1 cellular context compared by ENCODE assay signal in genomic region chr1:200738733-200739498, GRCh38.
TF ChIP-seq lines count a peak whose summit lies in the region.

A gene with protein sequence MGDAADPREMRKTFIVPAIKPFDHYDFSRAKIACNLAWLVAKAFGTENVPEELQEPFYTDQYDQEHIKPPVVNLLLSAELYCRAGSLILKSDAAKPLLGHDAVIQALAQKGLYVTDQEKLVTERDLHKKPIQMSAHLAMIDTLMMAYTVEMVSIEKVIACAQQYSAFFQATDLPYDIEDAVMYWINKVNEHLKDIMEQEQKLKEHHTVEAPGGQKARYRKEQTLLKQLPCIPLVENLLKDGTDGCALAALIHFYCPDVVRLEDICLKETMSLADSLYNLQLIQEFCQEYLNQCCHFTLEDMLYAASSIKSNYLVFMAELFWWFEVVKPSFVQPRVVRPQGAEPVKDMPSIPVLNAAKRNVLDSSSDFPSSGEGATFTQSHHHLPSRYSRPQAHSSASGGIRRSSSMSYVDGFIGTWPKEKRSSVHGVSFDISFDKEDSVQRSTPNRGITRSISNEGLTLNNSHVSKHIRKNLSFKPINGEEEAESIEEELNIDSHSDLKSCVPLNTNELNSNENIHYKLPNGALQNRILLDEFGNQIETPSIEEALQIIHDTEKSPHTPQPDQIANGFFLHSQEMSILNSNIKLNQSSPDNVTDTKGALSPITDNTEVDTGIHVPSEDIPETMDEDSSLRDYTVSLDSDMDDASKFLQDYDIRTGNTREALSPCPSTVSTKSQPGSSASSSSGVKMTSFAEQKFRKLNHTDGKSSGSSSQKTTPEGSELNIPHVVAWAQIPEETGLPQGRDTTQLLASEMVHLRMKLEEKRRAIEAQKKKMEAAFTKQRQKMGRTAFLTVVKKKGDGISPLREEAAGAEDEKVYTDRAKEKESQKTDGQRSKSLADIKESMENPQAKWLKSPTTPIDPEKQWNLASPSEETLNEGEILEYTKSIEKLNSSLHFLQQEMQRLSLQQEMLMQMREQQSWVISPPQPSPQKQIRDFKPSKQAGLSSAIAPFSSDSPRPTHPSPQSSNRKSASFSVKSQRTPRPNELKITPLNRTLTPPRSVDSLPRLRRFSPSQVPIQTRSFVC (N-terminal part only) (plus strand): TSS chr1:200738893. CDS start chr1:200739828, 935 bp downstream.

TF ChIP-seq in A549, 52 proteins besides CTCF, POLR2A, EP300 and RAD21 (continued from another document):
- TF ChIP-seq CEBPB (IDR thresholded peaks at IDR 0.05) (no peak), GATA3 (IDR thresholded peaks at IDR 0.05; ENCODE audit: borderline replicate concordance) (peak; percentile 15; the same call in 1 of the 2 replicates), PBX3 (IDR thresholded peaks at IDR 0.05) (0 out of 2 replicates have a peak, but pooled peaks have one; percentile 9)
- TF ChIP-seq, protein P1, sequence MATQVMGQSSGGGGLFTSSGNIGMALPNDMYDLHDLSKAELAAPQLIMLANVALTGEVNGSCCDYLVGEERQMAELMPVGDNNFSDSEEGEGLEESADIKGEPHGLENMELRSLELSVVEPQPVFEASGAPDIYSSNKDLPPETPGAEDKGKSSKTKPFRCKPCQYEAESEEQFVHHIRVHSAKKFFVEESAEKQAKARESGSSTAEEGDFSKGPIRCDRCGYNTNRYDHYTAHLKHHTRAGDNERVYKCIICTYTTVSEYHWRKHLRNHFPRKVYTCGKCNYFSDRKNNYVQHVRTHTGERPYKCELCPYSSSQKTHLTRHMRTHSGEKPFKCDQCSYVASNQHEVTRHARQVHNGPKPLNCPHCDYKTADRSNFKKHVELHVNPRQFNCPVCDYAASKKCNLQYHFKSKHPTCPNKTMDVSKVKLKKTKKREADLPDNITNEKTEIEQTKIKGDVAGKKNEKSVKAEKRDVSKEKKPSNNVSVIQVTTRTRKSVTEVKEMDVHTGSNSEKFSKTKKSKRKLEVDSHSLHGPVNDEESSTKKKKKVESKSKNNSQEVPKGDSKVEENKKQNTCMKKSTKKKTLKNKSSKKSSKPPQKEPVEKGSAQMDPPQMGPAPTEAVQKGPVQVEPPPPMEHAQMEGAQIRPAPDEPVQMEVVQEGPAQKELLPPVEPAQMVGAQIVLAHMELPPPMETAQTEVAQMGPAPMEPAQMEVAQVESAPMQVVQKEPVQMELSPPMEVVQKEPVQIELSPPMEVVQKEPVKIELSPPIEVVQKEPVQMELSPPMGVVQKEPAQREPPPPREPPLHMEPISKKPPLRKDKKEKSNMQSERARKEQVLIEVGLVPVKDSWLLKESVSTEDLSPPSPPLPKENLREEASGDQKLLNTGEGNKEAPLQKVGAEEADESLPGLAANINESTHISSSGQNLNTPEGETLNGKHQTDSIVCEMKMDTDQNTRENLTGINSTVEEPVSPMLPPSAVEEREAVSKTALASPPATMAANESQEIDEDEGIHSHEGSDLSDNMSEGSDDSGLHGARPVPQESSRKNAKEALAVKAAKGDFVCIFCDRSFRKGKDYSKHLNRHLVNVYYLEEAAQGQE (IDR thresholded peaks at IDR 0.05) = peak; percentile 82
